ENCODE assay signal across 15 cellular contexts in genomic region chr7:79292834-79293233, GRCh38.
DNase-seq lines count a peak whose midpoint lies in the region; TF ChIP-seq lines count a peak whose summit lies in the region.
"Had no signal": no experiment of that assay in that cellular context is flagged by ENCODE, and none has a peak within 500 bp of the region (broad histone marks: within the 10 kb centered on the region; RNA-seq: fewer than 3 reads in every experiment).

No MANE protein-coding gene starts in this region.

- no peaks in the 10 kb centered on the region for H3K27me3 ChIP-seq in ACC112 (ENCODE audit: insufficient read depth, low read length)
- no peaks in the 10 kb centered on the region for H3K27me3 ChIP-seq in osteoblast (ENCODE audit: insufficient read depth, low read length)
- H3K27me3 ChIP-seq: MG63, Peyer's patch had no signal

- no peak for TF ChIP-seq CTCF in HFFc6 (IDR thresholded peaks at IDR 0.05)
- no peak for TF ChIP-seq CTCF in choroid plexus epithelial cell (conservative IDR thresholded peaks at IDR 0.05; ENCODE audit: low read depth, low read length)
- no peak for TF ChIP-seq CTCF in osteoblast (IDR thresholded peaks at IDR 0.05; ENCODE audit: extremely low read depth, low read depth, low read length)

- no peak overlapping the region; the same call in 1 of the 2 replicates for H3K4me3 Mint-ChIP-seq in HFFc6
- H3K4me3 Mint-ChIP-seq: B cell; CD8-positive, alpha-beta T cell had no signal

- no peaks in the 10 kb centered on the region for H3K27me3 Mint-ChIP-seq in HFFc6 (ENCODE audit: insufficient read depth)

- H3K4me3 ChIP-seq in ACC112 (ENCODE audit: low read depth, low read length) (no peak overlapping the region), choroid plexus epithelial cell (ENCODE audit: low read depth, low read length) (no peak overlapping the region), osteoblast (ENCODE audit: insufficient read depth, low read length) (no peak overlapping the region)
- H3K4me3 ChIP-seq: MG63, Peyer's patch had no signal

- no peak overlapping the region for H3K4me2 ChIP-seq in osteoblast (ENCODE audit: insufficient read depth, low read length)

- no peaks in the 10 kb centered on the region for H3K9me3 Mint-ChIP-seq in HFFc6
- H3K9me3 Mint-ChIP-seq: CD8-positive, alpha-beta T cell had no signal

- H3K79me2 ChIP-seq in ACC112 (ENCODE audit: control insufficient read depth, insufficient read depth, low read length, unreplicated experiment) (no peaks in the 10 kb centered on the region), osteoblast (ENCODE audit: insufficient read depth, low read length) (no peaks in the 10 kb centered on the region)

- peak overlapping the region; percentile 69 for H3K27ac ChIP-seq in ACC112 (ENCODE audit: low read depth, low read length)
- H3K27ac ChIP-seq in osteoblast (ENCODE audit: low read depth, low read length) = peak overlapping the region; percentile 11
- H3K27ac ChIP-seq in caudate nucleus (ENCODE audit: low read depth, low read length) = no peak overlapping the region
- H3K27ac ChIP-seq: Peyer's patch had no signal

- no peaks in the 10 kb centered on the region for H3K36me3 Mint-ChIP-seq in HFFc6 (ENCODE audit: low read depth)
- H3K36me3 Mint-ChIP-seq: CD8-positive, alpha-beta T cell had no signal

- no peaks in the 10 kb centered on the region for H3K9me3 ChIP-seq in osteoblast (ENCODE audit: low read depth, low read length)
- H3K9me3 ChIP-seq: MG63, Peyer's patch had no signal

- H3K4me1 Mint-ChIP-seq in HFFc6 (ENCODE audit: low read depth) = peaks cover 78% of the 10 kb centered on the region
- H3K4me1 Mint-ChIP-seq: B cell had no signal

- H3K36me3 ChIP-seq in ACC112 (ENCODE audit: insufficient read depth, low read length) = no peaks in the 10 kb centered on the region
- H3K36me3 ChIP-seq in osteoblast (ENCODE audit: insufficient read depth, low read length) = no peaks in the 10 kb centered on the region
- H3K36me3 ChIP-seq: MG63, Peyer's patch had no signal

- peak overlapping the region; percentile 63 for H2AFZ ChIP-seq in ACC112 (ENCODE audit: low read length, unreplicated experiment)
- no peak overlapping the region for H2AFZ ChIP-seq in osteoblast (ENCODE audit: low read length)

- peak overlapping the region; percentile 55 for H3K27ac Mint-ChIP-seq in HFFc6
- H3K27ac Mint-ChIP-seq: B cell; CD8-positive, alpha-beta T cell had no signal

- H3K4me1 ChIP-seq in ACC112 (ENCODE audit: control insufficient read depth, insufficient read depth, low read length, unreplicated experiment) (peaks cover 44% of the 10 kb centered on the region), osteoblast (ENCODE audit: insufficient read depth, low read length) (peaks cover 37% of the 10 kb centered on the region)
- H3K4me1 ChIP-seq: Peyer's patch had no signal

- DNase-seq in HFFc6 (no peak), choroid plexus epithelial cell (ENCODE audit: low read depth) (peak; percentile 33), osteoblast (ENCODE audit: insufficient read length, low spot score, missing footprints) (peak; percentile 53), caudate nucleus (lab: John Stamatoyannopoulos, UW) (no peak), NCI-H1694 (lab: John Stamatoyannopoulos, UW) (no peak), nucleus accumbens (lab: John Stamatoyannopoulos, UW) (no peak)
- DNase-seq: CD8-positive, alpha-beta T cell; GF-D8; MG63; NCI-H146; NCI-H524; Peyer's patch; Right ventricle myocardium superior had no signal

- no peaks in the 10 kb centered on the region for H4K20me1 ChIP-seq in osteoblast (ENCODE audit: insufficient read depth, low read length)

Comparison
In these comparisons a context has a peak if more than half of its experiments do, and no peak if none do; other contexts are left out.
1. DNase-seq: peak in choroid plexus epithelial cell (single experiment) and osteoblast (single experiment); none in HFFc6 (single experiment), caudate nucleus (0 of 61), NCI-H1694 (single experiment) and nucleus accumbens (0 of 56).